ENCODE assay signal across 20 cellular contexts in genomic region chr15:25372298-25372697, GRCh38.
DNase-seq lines count a peak whose midpoint lies in the region; ATAC-seq, FAIRE-seq and TF ChIP-seq lines count a peak whose summit lies in the region.
"Had no signal": no experiment of that assay in that cellular context is flagged by ENCODE, and none has a peak within 500 bp of the region (broad histone marks: within the 10 kb centered on the region; RNA-seq: fewer than 3 reads in every experiment).

No MANE protein-coding gene starts in this region.

- H3K79me2 ChIP-seq in Karpas-422 (ENCODE audit: low read length) = peaks cover 98% of the 10 kb centered on the region

- H3K9me2 ChIP-seq in Karpas-422 (replicated peaks; ENCODE audit: insufficient read depth, low read length) = no peaks in the 10 kb centered on the region

- H2AFZ ChIP-seq in Karpas-422 (ENCODE audit: low read length) = no peak overlapping the region

- H3K27me3 ChIP-seq in bronchial epithelial cell (ENCODE audit: control insufficient read depth, insufficient read depth, low read length) = no peaks in the 10 kb centered on the region
- no peaks in the 10 kb centered on the region for H3K27me3 ChIP-seq in Karpas-422 (ENCODE audit: low read length)
- H3K27me3 ChIP-seq: BE2C, dorsolateral prefrontal cortex, tibial nerve had no signal

- no peak overlapping the region for H3K4me2 ChIP-seq in Karpas-422 (ENCODE audit: low read depth, low read length, poor library complexity, severe bottlenecking)

- ATAC-seq in left lobe of liver (peak; percentile 75), HG02938 (IDR thresholded peaks at IDR 0.05; ENCODE audit: unreplicated experiment) (no peak), HG02852 (IDR thresholded peaks at IDR 0.05; ENCODE audit: unreplicated experiment) (no peak)
- ATAC-seq: activated naive CD8-positive, alpha-beta T cell treated with anti-CD3 and anti-CD28 coated beads, Interleukin-2, amount 50 U/mL, for 24 hours; lower lobe of right lung; natural killer cell had no signal

- DNase-seq in AG08396 (ENCODE audit: low spot score) = peak; percentile 13
- DNase-seq in LHCN-M2 (ENCODE audit: low read depth) = peak; percentile 41
- DNase-seq in bronchial epithelial cell (ENCODE audit: low read depth) = peak; percentile 25
- DNase-seq in left lobe of liver (ENCODE audit: low spot score) = no peak
- no peak for DNase-seq in Karpas-422
- DNase-seq in posterior cingulate gyrus = no peak
- DNase-seq: activated naive CD8-positive, alpha-beta T cell treated with anti-CD3 and anti-CD28 coated beads, Interleukin-2, amount 50 U/mL, for 24 hours; activated T-cell treated with anti-CD3 and anti-CD28 coated beads, Interleukin-2, amount 50 U/mL, for 48 hours; BE2C; DMS 273 treated with DMSO at 0.1 percent for 48 hours; dorsolateral prefrontal cortex; foreskin melanocyte; lower lobe of right lung; natural killer cell; NCI-H1092 treated with DMSO at 0.1 percent for 48 hours; Right ventricle myocardium superior; stimulated activated CD4-positive, alpha-beta T cell treated with anti-CD3 and anti-CD28 coated beads, Interleukin-2, amount 100 ng/mL, for 48 hours had no signal

- no peaks in the 10 kb centered on the region for H4K20me1 ChIP-seq in Karpas-422 (ENCODE audit: insufficient read depth, low read depth, low read length)

- H3K9me3 ChIP-seq in Karpas-422 (ENCODE audit: low read length) = no peaks in the 10 kb centered on the region; the same call in none of the 2 replicates
- H3K9me3 ChIP-seq: BE2C, lower lobe of right lung, tibial nerve had no signal

- H3K4me1 ChIP-seq in Karpas-422 (ENCODE audit: low read length) = no peaks in the 10 kb centered on the region
- H3K4me1 ChIP-seq: BE2C had no signal

- TF ChIP-seq CTCF in bronchial epithelial cell (IDR thresholded peaks at IDR 0.05; ENCODE audit: insufficient read depth, low read length, severe bottlenecking) = no peak

- intact Hi-C loops in posterior cingulate gyrus (cut with DNase I) = no loop called here

- no peak for FAIRE-seq in bronchial epithelial cell (lab: Jason Lieb, UNC)

- no peak overlapping the region for H3K27ac ChIP-seq in Karpas-422 (ENCODE audit: low read length)
- H3K27ac ChIP-seq: dorsolateral prefrontal cortex, lower lobe of right lung, tibial nerve had no signal

- H3K36me3 ChIP-seq in bronchial epithelial cell (ENCODE audit: control insufficient read depth, insufficient read depth, low read length) (peaks cover 4% of the 10 kb centered on the region), Karpas-422 (ENCODE audit: insufficient read depth, low read length) (peaks cover 96% of the 10 kb centered on the region)

- no peak overlapping the region for H3K9ac ChIP-seq in Karpas-422 (ENCODE audit: low read length)

- no peak overlapping the region for H3K4me3 ChIP-seq in bronchial epithelial cell (ENCODE audit: low read depth, low read length)
- no peak overlapping the region for H3K4me3 ChIP-seq in Karpas-422 (ENCODE audit: low read length)
- H3K4me3 ChIP-seq: dorsolateral prefrontal cortex, lower lobe of right lung, tibial nerve had no signal

Comparison
In these comparisons a context has a peak if more than half of its experiments do, and no peak if none do; other contexts are left out.
1. DNase-seq: peak in AG08396 (single experiment), LHCN-M2 (single experiment) and bronchial epithelial cell (single experiment); none in left lobe of liver (single experiment), Karpas-422 (single experiment) and posterior cingulate gyrus (0 of 10).